ENCODE assay signal across 8 cellular contexts in the genomic region with DNA sequence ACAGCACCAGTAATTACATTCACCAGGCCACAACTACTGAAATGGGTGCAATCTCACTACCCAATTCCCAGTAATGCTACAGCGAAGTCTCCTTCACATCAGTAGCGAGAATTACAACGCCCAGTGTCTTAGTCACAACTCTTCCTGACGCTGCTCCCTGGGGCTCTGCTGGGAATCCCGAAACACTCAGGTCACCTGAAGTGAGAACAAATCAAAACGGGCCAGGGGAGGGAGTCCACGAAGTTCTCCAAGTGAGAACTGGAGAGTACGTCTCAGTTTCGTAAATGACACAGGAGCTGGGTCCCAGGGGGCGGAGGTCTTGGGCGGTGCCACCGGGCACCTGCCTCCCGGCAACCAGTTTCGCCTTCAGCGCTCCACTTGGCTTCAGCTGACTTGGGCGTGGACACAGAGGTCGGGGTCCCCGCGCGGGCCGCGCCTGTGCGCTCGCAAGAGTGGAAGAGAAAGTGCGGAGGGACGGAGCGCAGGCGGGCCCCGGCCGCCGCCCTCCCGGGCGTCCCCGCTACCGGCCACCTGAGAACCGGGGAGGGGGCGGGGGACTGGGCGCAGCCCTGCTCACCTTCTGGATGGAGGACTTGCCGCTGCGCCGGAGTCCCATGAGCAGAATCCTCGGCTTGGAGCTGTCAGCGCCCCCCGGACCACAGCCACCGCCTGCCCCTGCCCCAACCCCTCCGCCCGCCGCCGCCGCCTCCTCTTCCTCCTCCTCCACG. TPM values are rescaled to one million over a fixed set of nuclear protein-coding genes. Genes with fewer than 3 reads are reported as not detected.
A peak's percentile ranks its signal among the peaks of the same experiment; 100 is the strongest.
DNase-seq lines count a peak whose midpoint lies in the region; TF ChIP-seq lines count a peak whose summit lies in the region.

No MANE protein-coding gene starts in this region.

- H3K27me3 ChIP-seq in GM23248 (replicated peaks; ENCODE audit: insufficient read depth): no peaks in the 10 kb centered on the region
- no peaks in the 10 kb centered on the region for H3K27me3 ChIP-seq in Karpas-422 (ENCODE audit: low read length)
- H3K27me3 ChIP-seq in layer of hippocampus (ENCODE audit: control insufficient read depth, insufficient read depth, low read length): no peaks in the 10 kb centered on the region

- H2AFZ ChIP-seq in GM23248 (peak overlapping the region; percentile 77), Karpas-422 (ENCODE audit: low read length) (0 out of 2 replicates have a peak overlapping the region, but pooled peaks have one; percentile 10)

- H3K79me2 ChIP-seq in GM23248 (ENCODE audit: insufficient read depth) (peaks cover 81% of the 10 kb centered on the region), Karpas-422 (ENCODE audit: low read length) (peaks cover 81% of the 10 kb centered on the region)

- H3F3A ChIP-seq in GM23248 (ENCODE audit: insufficient read depth): peaks cover 10% of the 10 kb centered on the region; the same call in 1 of the 2 replicates

- H4K20me1 ChIP-seq in GM23248 (ENCODE audit: insufficient read depth) (no peaks in the 10 kb centered on the region), Karpas-422 (ENCODE audit: insufficient read depth, low read depth, low read length) (0 out of 2 replicates have a peak, but pooled peaks cover 3% of the 10 kb centered on the region)

- H3K9ac ChIP-seq in ES-I3 (ENCODE audit: low read depth, low read length) (peak overlapping the region; percentile 79), GM23248 (peak overlapping the region; percentile 91), Karpas-422 (ENCODE audit: low read length) (peak overlapping the region; percentile 79)

- H3K9me3 ChIP-seq in ES-I3 (ENCODE audit: control insufficient read depth, insufficient read depth, low read length) (no peaks in the 10 kb centered on the region), GM23248 (ENCODE audit: low read depth) (no peaks in the 10 kb centered on the region), Karpas-422 (ENCODE audit: low read length) (no peaks in the 10 kb centered on the region)

- no peaks in the 10 kb centered on the region for H3K4me1 ChIP-seq in ES-I3 (ENCODE audit: insufficient read depth, low read length)
- peaks cover 12% of the 10 kb centered on the region; the same call in 1 of the 2 replicates for H3K4me1 ChIP-seq in GM23248 (ENCODE audit: insufficient read depth)
- H3K4me1 ChIP-seq in Karpas-422 (ENCODE audit: low read length): peaks cover 49% of the 10 kb centered on the region

- in situ Hi-C loops in GM23248 (cut with MboI): no loop called here

- DNase-seq in GM23248 (peak; percentile 89), Karpas-422 (peak; percentile 81), cerebellum (ENCODE audit: low spot score) (peak; percentile 29), NCI-H524 treated with DMSO at 0.1 percent for 48 hours (lab: John Stamatoyannopoulos, UW) (no peak)
- peak; percentile 30 to 34 for DNase-seq in stimulated activated CD4-positive, alpha-beta T cell treated with anti-CD3 and anti-CD28 coated beads, Interleukin-15, amount 100 ng/mL, for 48 hours (ENCODE audit: low read depth in 2 of 2)

- H3K4me2 ChIP-seq in GM23248 (ENCODE audit: unreplicated experiment) (peak overlapping the region; percentile 82), Karpas-422 (ENCODE audit: low read depth, low read length, poor library complexity, severe bottlenecking) (peak overlapping the region; percentile 100)

- H3K36me3 ChIP-seq in ES-I3 (ENCODE audit: insufficient read depth, low read length) (peaks cover 15% of the 10 kb centered on the region; the same call in 1 of the 2 replicates), GM23248 (ENCODE audit: low read depth) (peaks cover 26% of the 10 kb centered on the region), Karpas-422 (ENCODE audit: insufficient read depth, low read length) (peaks cover 12% of the 10 kb centered on the region; the same call in 1 of the 2 replicates)

- H3K9me2 ChIP-seq in GM23248 (ENCODE audit: insufficient read depth) (no peaks in the 10 kb centered on the region), Karpas-422 (replicated peaks; ENCODE audit: insufficient read depth, low read length) (no peaks in the 10 kb centered on the region)

- H3K4me3 ChIP-seq in GM23248 (peak overlapping the region; percentile 98), Karpas-422 (ENCODE audit: low read length) (peak overlapping the region; percentile 95), WI38 (ENCODE audit: low read depth, low read length) (peak overlapping the region; percentile 95)

- H3K27ac ChIP-seq in GM23248 (peak overlapping the region; percentile 83), Karpas-422 (ENCODE audit: low read length) (peak overlapping the region; percentile 14; the same call in 1 of the 2 replicates), layer of hippocampus (ENCODE audit: low read depth, low read length) (peak overlapping the region; percentile 76)

- TF ChIP-seq CTCF in WI38 (IDR thresholded peaks at IDR 0.05; ENCODE audit: low read depth, low read length): no peak

- WGBS in GM23248 (ENCODE audit: low coverage in 1 of 2, low lambda C conversion rate in 2 of 2, missing lambda C conversion rate in 2 of 2), 2 experiments: 1% methylated on average over 31 to 34 of the region's 51 CpGs

RNA-seq across cellular contexts. Expression of a gene that starts 0.6 kb away (rescaled TPM):
- 17.9 and 23.5 TPM in 2 replicates for total RNA-seq in GM23248 (2014; rRNA removed; shearing (Covaris generic))
- 19.1 and 21.3 TPM in 2 replicates for polyA plus RNA-seq in GM23248 (2016; fragmentation: Nextera tagmentation; extraction: Ambion mirVana)
- total RNA-seq in Karpas-422 (2014; rRNA removed; shearing (Covaris generic); ENCODE audit: low replicate concordance): 11.3 and 18.3 TPM in 2 replicates
- 16.2 TPM for total RNA-seq in cerebellum

RNA-seq across cellular contexts. Expression of a gene that starts 14.2 kb away (rescaled TPM):
- total RNA-seq in GM23248 (2014; rRNA removed; shearing (Covaris generic)): 15.4 and 17.7 TPM in 2 replicates
- 58.1 and 59.8 TPM in 2 replicates for polyA plus RNA-seq in GM23248 (2016; fragmentation: Nextera tagmentation; extraction: Ambion mirVana)
- 9.2 and 25.1 TPM in 2 replicates for total RNA-seq in Karpas-422 (2014; rRNA removed; shearing (Covaris generic); ENCODE audit: low replicate concordance)
- total RNA-seq in cerebellum: 3.4 TPM

RNA-seq across cellular contexts. Expression of a gene that starts 22.4 kb away (rescaled TPM):
- total RNA-seq in GM23248 (2014; rRNA removed; shearing (Covaris generic)): 0.11 TPM in 1 of 2 replicates, not detected in the other
- not detected in 2 replicates for polyA plus RNA-seq in GM23248 (2016; fragmentation: Nextera tagmentation; extraction: Ambion mirVana)
- total RNA-seq in Karpas-422 (2014; rRNA removed; shearing (Covaris generic); ENCODE audit: low replicate concordance): not detected in 2 replicates
- total RNA-seq in cerebellum: not detected

Comparison
In these comparisons a context has a peak if more than half of its experiments do, and no peak if none do; other contexts are left out.
1. H3K27ac ChIP-seq: peak in every context shown above with its lines; median percentile 83 in GM23248; 76 in layer of hippocampus; 14 in Karpas-422.